11 cellular contexts compared by ENCODE assay signal in genomic region chr2:234492687-234493086, GRCh38. TPM values are rescaled to one million over a fixed set of nuclear protein-coding genes. Genes with fewer than 3 reads are reported as not detected.
DNase-seq lines count a peak whose midpoint lies in the region; ATAC-seq and TF ChIP-seq lines count a peak whose summit lies in the region.
"Had no signal": no experiment of that assay in that cellular context is flagged by ENCODE, and none has a peak within 500 bp of the region (broad histone marks: within the 10 kb centered on the region; RNA-seq: fewer than 3 reads in every experiment).

No MANE protein-coding gene starts in this region.

- H3K27me3 ChIP-seq in transverse colon (peaks cover 29% of the 10 kb centered on the region), thyroid gland (no peaks in the 10 kb centered on the region)

- peak overlapping the region in 2 of 4 donors; percentile 0 to 74 for H3K4me3 ChIP-seq in transverse colon
- H3K4me3 ChIP-seq in thyroid gland (replicated peaks in 1 of 3), result no peak overlapping the region

- WGBS in transverse colon (ENCODE audit: low coverage in 1 of 2), 2 donors, result 86 to 91% methylated on average over 4 to 6 of the region's 6 CpGs
- 92 to 96% methylated on average over 6 of the region's 6 CpGs for WGBS in thyroid gland, 2 donors

- H3K27ac Mint-ChIP-seq in activated T-cell treated with anti-CD3 and anti-CD28 coated beads, Interleukin-2, amount 50 U/mL, for 72 hours, result peak overlapping the region; percentile 99
- H3K27ac Mint-ChIP-seq in activated naive CD8-positive, alpha-beta T cell treated with anti-CD3 and anti-CD28 coated beads, Interleukin-2, amount 10 ng/mL, durations not matched to agents 7 days and 5 days, result peak overlapping the region; percentile 99
- peak overlapping the region; percentile 98 to 100 (median 100) for H3K27ac Mint-ChIP-seq in immature natural killer cell

- TF ChIP-seq POLR2A in transverse colon (IDR thresholded peaks at IDR 0.05), result no peak
- TF ChIP-seq POLR2A in thyroid gland (IDR thresholded peaks at IDR 0.05), result no peak

- no peaks in the 10 kb centered on the region for H3K9me3 Mint-ChIP-seq in activated T-cell treated with anti-CD3 and anti-CD28 coated beads, Interleukin-2, amount 50 U/mL, for 72 hours
- H3K9me3 Mint-ChIP-seq in activated naive CD8-positive, alpha-beta T cell treated with anti-CD3 and anti-CD28 coated beads, Interleukin-2, amount 10 ng/mL, durations not matched to agents 7 days and 5 days, result no peaks in the 10 kb centered on the region
- H3K9me3 Mint-ChIP-seq in immature natural killer cell, result peaks cover 0 to 16% (median 5%) of the 10 kb centered on the region in 6 donors

- H3K9me3 ChIP-seq in transverse colon (no peaks in the 10 kb centered on the region), thyroid gland (no peaks in the 10 kb centered on the region)
- H3K9me3 ChIP-seq: heart left ventricle had no signal

- TF ChIP-seq EP300 in transverse colon (IDR thresholded peaks at IDR 0.05; ENCODE audit: low read depth), result no peak

- in situ Hi-C loops in transverse colon (cut with MboI; ENCODE audit: low pct_ligation_motif_present in 1 of 4, low pct_unique_long_range_greater_than_20kb in 1 of 4, low sequenced_read_pairs in 3 of 4), result loop anchor here in 3 of 4 donors (10.0 to 25.0 kb wide), 3 partner anchors 205 to 505 kb away; no protein-coding TSS in a partner anchor

- no peak for TF ChIP-seq CTCF in transverse colon (IDR thresholded peaks at IDR 0.05)
- no peak for TF ChIP-seq CTCF in thyroid gland (IDR thresholded peaks at IDR 0.05)

- ATAC-seq in activated T-cell treated with anti-CD3 and anti-CD28 coated beads, Interleukin-2, amount 50 U/mL, for 72 hours (replicated peaks in 1 of 2), result no peak
- no peak for ATAC-seq in activated naive CD8-positive, alpha-beta T cell treated with anti-CD3 and anti-CD28 coated beads, Interleukin-2, amount 10 ng/mL, durations not matched to agents 7 days and 5 days (ENCODE audit: low read depth)
- no peak for ATAC-seq in GM18870 (IDR thresholded peaks at IDR 0.05; ENCODE audit: unreplicated experiment)
- ATAC-seq: heart left ventricle had no signal

- H3K36me3 ChIP-seq in transverse colon, result no peaks in the 10 kb centered on the region
- H3K36me3 ChIP-seq in thyroid gland, result no peaks in the 10 kb centered on the region
- H3K36me3 ChIP-seq: heart left ventricle had no signal

- peak overlapping the region; percentile 96 to 98 for H3K4me3 Mint-ChIP-seq in activated T-cell treated with anti-CD3 and anti-CD28 coated beads, Interleukin-2, amount 50 U/mL, for 72 hours
- H3K4me3 Mint-ChIP-seq in activated naive CD8-positive, alpha-beta T cell treated with anti-CD3 and anti-CD28 coated beads, Interleukin-2, amount 10 ng/mL, durations not matched to agents 7 days and 5 days, result peak overlapping the region; percentile 97
- H3K4me3 Mint-ChIP-seq in immature natural killer cell, result peak overlapping the region; percentile 98 to 100 (median 100)

- POLR2A ChIA-PET in activated naive CD8-positive, alpha-beta T cell treated with anti-CD3 and anti-CD28 coated beads, Interleukin-2, amount 10 ng/mL, durations not matched to agents 7 days and 5 days (lab: Charles Lee), result interaction anchor here (1.1 to 8.0 kb wide), 6 partner anchors 9 to 216 kb away, joined by 3 to 466 read pairs (median 93); no protein-coding TSS in a partner anchor

- DNase-seq in activated T-cell treated with anti-CD3 and anti-CD28 coated beads, Interleukin-2, amount 50 U/mL, for 72 hours, result no peak
- no peak for DNase-seq in activated T-cell treated with anti-CD3 and anti-CD28 coated beads for 4 hours
- no peak for DNase-seq in activated naive CD8-positive, alpha-beta T cell treated with anti-CD3 and anti-CD28 coated beads, Interleukin-2, amount 10 ng/mL, durations not matched to agents 7 days and 5 days
- DNase-seq in immature natural killer cell, result peak in 1 of 3 donors; percentile 38
- DNase-seq in transverse colon, result no peak
- DNase-seq in thyroid gland, result no peak
- no peak for DNase-seq in SKM-1 treated with dmso at 0.1 percent for 144 hours (lab: John Stamatoyannopoulos, UW; ENCODE audit: unreplicated experiment)
- DNase-seq: heart left ventricle; NCI-H82; stimulated activated CD4-positive, alpha-beta T cell treated with anti-CD3 and anti-CD28 coated beads, Interleukin-4, amount 100 ng/mL, for 1 hour had no signal

- H3K4me1 ChIP-seq in transverse colon, result peaks cover 6 to 23% (median 16%) of the 10 kb centered on the region in 4 donors
- peaks cover 13 to 27% of the 10 kb centered on the region in 2 donors for H3K4me1 ChIP-seq in thyroid gland

- H3K4me1 Mint-ChIP-seq in activated T-cell treated with anti-CD3 and anti-CD28 coated beads, Interleukin-2, amount 50 U/mL, for 72 hours (ENCODE audit: low read depth), result peaks cover 56% of the 10 kb centered on the region
- H3K4me1 Mint-ChIP-seq in activated naive CD8-positive, alpha-beta T cell treated with anti-CD3 and anti-CD28 coated beads, Interleukin-2, amount 10 ng/mL, durations not matched to agents 7 days and 5 days, result peaks cover 42% of the 10 kb centered on the region
- peaks cover 55 to 57% of the 10 kb centered on the region in 2 donors for H3K4me1 Mint-ChIP-seq in immature natural killer cell

- H3K27ac ChIP-seq in transverse colon, result peak overlapping the region; percentile 1 to 86 (median 14)
- H3K27ac ChIP-seq in thyroid gland, result no peak overlapping the region

- no peaks in the 10 kb centered on the region for H3K27me3 Mint-ChIP-seq in activated T-cell treated with anti-CD3 and anti-CD28 coated beads, Interleukin-2, amount 50 U/mL, for 72 hours (ENCODE audit: low read depth)
- H3K27me3 Mint-ChIP-seq in activated naive CD8-positive, alpha-beta T cell treated with anti-CD3 and anti-CD28 coated beads, Interleukin-2, amount 10 ng/mL, durations not matched to agents 7 days and 5 days, result no peaks in the 10 kb centered on the region
- peaks cover 40 to 71% (median 55%) of the 10 kb centered on the region in 3 donors for H3K27me3 Mint-ChIP-seq in immature natural killer cell (ENCODE audit: low read depth in 3 of 3)

- intact Hi-C loops in transverse colon (cut with DNase I; ENCODE audit: low total_unique reads) (no loop called here), thyroid gland (cut with DNase I) (no loop called here)

- H3K36me3 Mint-ChIP-seq in activated T-cell treated with anti-CD3 and anti-CD28 coated beads, Interleukin-2, amount 50 U/mL, for 72 hours (ENCODE audit: insufficient read depth in 2 of 2), result peaks cover 20 to 33% of the 10 kb centered on the region in 2 donors
- peaks cover 64% of the 10 kb centered on the region for H3K36me3 Mint-ChIP-seq in activated naive CD8-positive, alpha-beta T cell treated with anti-CD3 and anti-CD28 coated beads, Interleukin-2, amount 10 ng/mL, durations not matched to agents 7 days and 5 days
- H3K36me3 Mint-ChIP-seq in immature natural killer cell, result peaks cover 59 to 73% (median 61%) of the 10 kb centered on the region in 3 donors

RNA-seq across cellular contexts. Expression of gene ARL4C, which starts 4.2 kb away (rescaled TPM):
- 10 to 100 TPM; 52.9 to 53.7 TPM for total RNA-seq in activated T-cell treated with anti-CD3 and anti-CD28 coated beads, Interleukin-2, amount 50 U/mL, for 72 hours
- total RNA-seq in activated naive CD8-positive, alpha-beta T cell treated with anti-CD3 and anti-CD28 coated beads, Interleukin-2, amount 10 ng/mL, durations not matched to agents 7 days and 5 days, result 100 to 1,000 TPM; 210 to 214 TPM
- 100 to 1,000 TPM; 196 to 245 (median 243) TPM for polyA plus RNA-seq in immature natural killer cell
- total RNA-seq in transverse colon, result 10 to 100 TPM in 1 of 4 donors, 1 to 10 TPM in 3; 3.8 to 11.9 (median 5.3) TPM
- 1 to 10 TPM; 1.5 to 6.3 (median 3.8) TPM for total RNA-seq in thyroid gland

Comparison
In these comparisons a context has a peak if more than half of its experiments do, and no peak if none do; other contexts are left out.
1. H3K27ac ChIP-seq: peak in transverse colon (4 of 4); none in thyroid gland (0 of 3).
2. RNA of gene ARL4C, which starts 4.2 kb away (total RNA-seq): 210 to 214 TPM in activated naive CD8-positive, alpha-beta T cell treated with anti-CD3 and anti-CD28 coated beads, Interleukin-2, amount 10 ng/mL, durations not matched to agents 7 days and 5 days and 52.9 to 53.7 TPM in activated T-cell treated with anti-CD3 and anti-CD28 coated beads, Interleukin-2, amount 50 U/mL, for 72 hours; 3.8 to 11.9 TPM in transverse colon and 1.5 to 6.3 TPM in thyroid gland; every median in the first group is over 4 times any median in the second.
3. Peak in every context shown above with its lines, with median percentiles within 50 percentile points of each other: H3K27ac Mint-ChIP-seq and H3K4me3 Mint-ChIP-seq.